ENCODE assay signal across 22 cellular contexts in genomic region chr21:42031241-42031640, GRCh38. TPM values are rescaled to one million over a fixed set of nuclear protein-coding genes. Genes with fewer than 3 reads are reported as not detected.
"Had no signal": no experiment of that assay in that cellular context is flagged by ENCODE, and none has a peak within 500 bp of the region (broad histone marks: within the 10 kb centered on the region; RNA-seq: fewer than 3 reads in every experiment).

No MANE protein-coding gene starts in this region.

- H3K27ac ChIP-seq: PC-9, Peyer's patch had no signal

- ATAC-seq: HepG2 had no signal

- H3K4me2 ChIP-seq: PC-9, SK-N-SH had no signal

- H3K9me3 ChIP-seq: Peyer's patch, SK-N-SH had no signal

- H3K4me1 ChIP-seq: Peyer's patch had no signal

- DNase-seq: IMR-90, Kasumi-1, KG1, NCI-H1105 treated with DMSO at 0.1 percent for 48 hours, NCI-H1436, NCI-H187, NCI-H2081 treated with DMSO at 0.1 percent for 48 hours, NCI-H2171, NCI-H446 treated with DMSO at 0.1 percent for 48 hours, NCI-H526, NCI-H82, OCI-M1, PC-9, SHP77, SK-N-SH, T-helper 1 cell had no signal

- H3K27me3 ChIP-seq: Peyer's patch had no signal

- H3K9ac ChIP-seq: SK-N-SH had no signal

- H2AFZ ChIP-seq: PC-9 had no signal

- H3K36me3 ChIP-seq: Peyer's patch had no signal

- H3K4me3 ChIP-seq: PC-9, Peyer's patch had no signal

RNA-seq across cellular contexts. Expression of gene UMODL1, which starts 39.9 kb away (rescaled TPM):
- total RNA-seq: HepG2, HT1080, IMR-90, M059J, PC-9, RPMI7951, SK-MEL-5 had no signal
